ENCODE assay signal across 23 cellular contexts in genomic region chr13:34001357-34001756, GRCh38.
DNase-seq lines count a peak whose midpoint lies in the region; ATAC-seq, FAIRE-seq and TF ChIP-seq lines count a peak whose summit lies in the region.
"Had no signal": no experiment of that assay in that cellular context is flagged by ENCODE, and none has a peak within 500 bp of the region (broad histone marks: within the 10 kb centered on the region; RNA-seq: fewer than 3 reads in every experiment).

No MANE protein-coding gene starts in this region.

- DNase-seq in GM23338 (ENCODE audit: low spot score), result no peak
- peak in 1 of 2 donors; percentile 11 for DNase-seq in heart right ventricle
- DNase-seq in right cardiac atrium, result peak in 2 of 3 donors; percentile 18 to 23
- no peak for DNase-seq in mammary epithelial cell
- no peak for DNase-seq in NCI-H2171 treated with DMSO at 0.1 percent for 48 hours (lab: John Stamatoyannopoulos, UW)
- no peak for DNase-seq in RCC 7860 (ENCODE audit: low spot score)
- DNase-seq: BE2C; C1 segment of cervical spinal cord; CD4-positive, CD25-positive, alpha-beta regulatory T cell; CD8-positive, alpha-beta memory T cell; COR-L47; DMS 273 treated with DMSO at 0.1 percent for 48 hours; DND-41; EL; GM23248; HCEC 1CT had no signal

- H3K27me3 ChIP-seq in GM23338 (ENCODE audit: insufficient read depth) (no peaks in the 10 kb centered on the region), heart right ventricle (no peaks in the 10 kb centered on the region), right cardiac atrium (ENCODE audit: control insufficient read depth, insufficient read depth) (no peaks in the 10 kb centered on the region), mammary epithelial cell (ENCODE audit: insufficient read depth, low read length) (no peaks in the 10 kb centered on the region)
- H3K27me3 ChIP-seq: BE2C had no signal

- no peaks in the 10 kb centered on the region for H3K9me3 Mint-ChIP-seq in GM23338
- H3K9me3 Mint-ChIP-seq in brain, result no peaks in the 10 kb centered on the region
- H3K9me3 Mint-ChIP-seq: CD8-positive, alpha-beta memory T cell; IgD-negative memory B cell had no signal

- H3K4me2 ChIP-seq in GM23338, result no peak overlapping the region
- no peak overlapping the region for H3K4me2 ChIP-seq in mammary epithelial cell (ENCODE audit: insufficient read depth, low read depth, low read length)

- CTCF ChIA-PET in mammary epithelial cell (lab: Charles Lee; ENCODE audit: low non-redundant PET), result no interaction called here

- no peaks in the 10 kb centered on the region for H3K27me3 Mint-ChIP-seq in GM23338 (ENCODE audit: insufficient read depth, low read depth, poor library complexity)
- H3K27me3 Mint-ChIP-seq in brain, result no peaks in the 10 kb centered on the region
- H3K27me3 Mint-ChIP-seq: CD4-positive, CD25-positive, alpha-beta regulatory T cell; CD8-positive, alpha-beta memory T cell had no signal

- dilution Hi-C loops in mammary epithelial cell (cut with HindIII; ENCODE audit: low sequenced_read_pairs), result no loop called here

- no peak overlapping the region for H3K4me3 ChIP-seq in GM23338
- no peak overlapping the region for H3K4me3 ChIP-seq in heart right ventricle
- no peak overlapping the region for H3K4me3 ChIP-seq in right cardiac atrium (ENCODE audit: low read length)
- no peak overlapping the region for H3K4me3 ChIP-seq in mammary epithelial cell (replicated peaks in 1 of 3; ENCODE audit: insufficient read depth in 1 of 3, low read depth in 2 of 3, low read length in 3 of 3)
- H3K4me3 ChIP-seq: GM12878, GM23248 had no signal

- FAIRE-seq in RCC 7860 (lab: Jason Lieb, UNC), result no peak
- FAIRE-seq: GM12878, GM19239, H54 had no signal

- ATAC-seq in GM23338 (no peak), heart right ventricle (peak in 6 of 8 donors; percentile 69 to 98 (median 94)), right cardiac atrium (peak; percentile 80 to 89), HG02571 (IDR thresholded peaks at IDR 0.05; ENCODE audit: unreplicated experiment) (no peak)
- ATAC-seq: GM12878 had no signal

- peaks cover 2% of the 10 kb centered on the region; the same call in 1 of the 3 replicates for H3K4me1 Mint-ChIP-seq in GM23338
- H3K4me1 Mint-ChIP-seq in brain, result peaks cover 74% of the 10 kb centered on the region
- H3K4me1 Mint-ChIP-seq: CD4-positive, CD25-positive, alpha-beta regulatory T cell; CD8-positive, alpha-beta memory T cell; IgD-negative memory B cell had no signal

- H3K27ac Mint-ChIP-seq in GM23338 (0 out of 2 replicates have a peak overlapping the region, but pooled peaks have one; percentile 42), brain (peak overlapping the region in 3 of 5 experiments; percentile 26 to 70 (median 40))
- H3K27ac Mint-ChIP-seq: CD8-positive, alpha-beta memory T cell had no signal

- H3K79me2 ChIP-seq in GM23338 (replicated peaks; ENCODE audit: insufficient read depth) (no peaks in the 10 kb centered on the region), mammary epithelial cell (ENCODE audit: insufficient read depth, low read length) (no peaks in the 10 kb centered on the region)

- H3K4me3 Mint-ChIP-seq in GM23338 (no peak overlapping the region), brain (no peak overlapping the region)
- H3K4me3 Mint-ChIP-seq: CD4-positive, CD25-positive, alpha-beta regulatory T cell; CD8-positive, alpha-beta memory T cell; IgD-negative memory B cell had no signal

- BruUV-seq in mammary epithelial cell (replicated peaks; lab: Mats Ljungman, UMichigan), result no TSS peak

- H3K4me1 ChIP-seq in GM23338 (ENCODE audit: insufficient read depth) (no peaks in the 10 kb centered on the region), heart right ventricle (peaks cover 0 to 24% (median 8%) of the 10 kb centered on the region in 9 donors), right cardiac atrium (ENCODE audit: control insufficient read depth, insufficient read depth, low read length) (no peaks in the 10 kb centered on the region), mammary epithelial cell (ENCODE audit: insufficient read depth, low read length) (no peaks in the 10 kb centered on the region)

- H3K36me3 ChIP-seq in GM23338 (ENCODE audit: insufficient read depth) (no peaks in the 10 kb centered on the region), heart right ventricle (no peaks in the 10 kb centered on the region), mammary epithelial cell (ENCODE audit: insufficient read depth, low read length) (no peaks in the 10 kb centered on the region)
- H3K36me3 ChIP-seq: BE2C had no signal

- no peaks in the 10 kb centered on the region for H3K9me2 ChIP-seq in GM23338 (ENCODE audit: insufficient read depth)

- in situ Hi-C loops in mammary epithelial cell (cut with MboI; ENCODE audit: low sequenced_read_pairs in 2 of 2), result no loop called here

- H3K36me3 Mint-ChIP-seq in GM23338 (ENCODE audit: low read depth) (no peaks in the 10 kb centered on the region), brain (no peaks in the 10 kb centered on the region)
- H3K36me3 Mint-ChIP-seq: CD4-positive, CD25-positive, alpha-beta regulatory T cell; CD8-positive, alpha-beta memory T cell; IgD-negative memory B cell had no signal

- no peak overlapping the region for H3K9ac ChIP-seq in mammary epithelial cell (ENCODE audit: insufficient read depth, low read length)
- H3K9ac ChIP-seq: GM23248 had no signal

- H3K27ac ChIP-seq in GM23338 (ENCODE audit: low read depth), result no peak overlapping the region
- peak overlapping the region in 3 of 10 donors; percentile 4 to 40 (median 36) for H3K27ac ChIP-seq in heart right ventricle
- no peak overlapping the region for H3K27ac ChIP-seq in right cardiac atrium (ENCODE audit: low read length)
- no peak overlapping the region for H3K27ac ChIP-seq in mammary epithelial cell (ENCODE audit: insufficient read depth, low read depth, low read length)
- H3K27ac ChIP-seq: GM23248, HL-60 had no signal

- TF ChIP-seq CTCF in GM23338 (conservative IDR thresholded peaks at IDR 0.05; ENCODE audit: low read depth in 2 of 2) (no peak), brain (conservative IDR thresholded peaks at IDR 0.05) (no peak), heart right ventricle (IDR thresholded peaks at IDR 0.05) (no peak), mammary epithelial cell (conservative IDR thresholded peaks at IDR 0.05 in 1 of 2, IDR thresholded peaks at IDR 0.05 in 1 of 2; ENCODE audit: extremely low read depth in 1 of 2, insufficient read depth in 1 of 2, low read depth in 1 of 2, low read length in 2 of 2) (no peak)

- H4K20me1 ChIP-seq in GM23338 (replicated peaks; ENCODE audit: insufficient read depth), result no peaks in the 10 kb centered on the region
- H4K20me1 ChIP-seq in mammary epithelial cell (ENCODE audit: insufficient read depth, low read length), result no peaks in the 10 kb centered on the region

- 57 to 59% methylated on average over 4 of the region's 4 CpGs for WGBS in heart right ventricle, 2 donors
- 59% methylated on average over 4 of the region's 4 CpGs for WGBS in right cardiac atrium
- 91% methylated on average over 4 of the region's 4 CpGs for WGBS in mammary epithelial cell (ENCODE audit: low coverage, missing lambda C conversion rate)

- H2AFZ ChIP-seq in GM23338 (no peak overlapping the region), mammary epithelial cell (ENCODE audit: low read depth, low read length) (no peak overlapping the region)
- H2AFZ ChIP-seq: GM23248 had no signal

- H3K9me3 ChIP-seq in heart right ventricle (no peaks in the 10 kb centered on the region), right cardiac atrium (ENCODE audit: control insufficient read depth, low read length) (no peaks in the 10 kb centered on the region), mammary epithelial cell (replicated peaks; ENCODE audit: insufficient read depth, low read length) (no peaks in the 10 kb centered on the region)
- H3K9me3 ChIP-seq: BE2C had no signal

- intact Hi-C loops in heart right ventricle (cut with DNase I), result no loop called here
- intact Hi-C loops in right cardiac atrium (cut with DNase I), result no loop called here
- intact Hi-C loops in mammary epithelial cell (cut with micrococcal nuclease), result loop anchor here (2.0 kb wide), 1 partner anchor 75 kb away; no protein-coding TSS in a partner anchor

- no peaks in the 10 kb centered on the region for H3F3A ChIP-seq in GM23338 (replicated peaks; ENCODE audit: low read depth)

TF ChIP-seq in GM23338, 12 proteins besides CTCF, POLR2A, EP300 and RAD21 (continues in another document):
- TF ChIP-seq REST (IDR thresholded peaks at IDR 0.05; ENCODE audit: unreplicated experiment) (no peak), EZH2 (IDR thresholded peaks at IDR 0.05; ENCODE audit: low read depth, unreplicated experiment) (no peak), NANOG (IDR thresholded peaks at IDR 0.05; ENCODE audit: borderline replicate concordance) (no peak)

Comparison
In these comparisons a context has a peak if more than half of its experiments do, and no peak if none do; other contexts are left out.
1. ATAC-seq: peak in heart right ventricle (6 of 8) and right cardiac atrium (2 of 2); none in GM23338 (single experiment) and HG02571 (single experiment).
2. DNase-seq: peak in right cardiac atrium (2 of 3); none in GM23338 (single experiment), mammary epithelial cell (single experiment), NCI-H2171 treated with DMSO at 0.1 percent for 48 hours (single experiment) and RCC 7860 (single experiment).